Comparison of ENCODE assay signal across 1 cellular context in genomic region chr16:30075503-30076275, GRCh38.
TF ChIP-seq lines count a peak whose summit lies in the region.

Gene PPP4C (plus strand): TSS chr16:30075994. CDS start chr16:30076378, 384 bp downstream.

TF ChIP-seq in HEK293, 187 proteins besides CTCF, POLR2A, EP300 and RAD21 (continued from another document and continues in another):
- no peak; the same call in 1 of the 2 replicates for TF ChIP-seq INSM2 (tag by site-specific recombination; IDR thresholded peaks at IDR 0.05)
- TF ChIP-seq ZNF473 (tag by site-specific recombination; IDR thresholded peaks at IDR 0.05): no peak
- no peak for TF ChIP-seq ZNF148 (tag by site-specific recombination; IDR thresholded peaks at IDR 0.05; ENCODE audit: borderline replicate concordance)
- TF ChIP-seq ZNF791 (tag by site-specific recombination; IDR thresholded peaks at IDR 0.05): no peak
- no peak for TF ChIP-seq ZNF341 (tag by site-specific recombination; IDR thresholded peaks at IDR 0.05; ENCODE audit: low read depth)
- TF ChIP-seq ZFP37 (tag by site-specific recombination; IDR thresholded peaks at IDR 0.05): 0 out of 2 replicates have a peak, but pooled peaks have one; percentile 22
- TF ChIP-seq ZBTB20 (tag by site-specific recombination; IDR thresholded peaks at IDR 0.05): peak; percentile 97
- no peak for TF ChIP-seq ZNF146 (tag by site-specific recombination; IDR thresholded peaks at IDR 0.05)
- peak; percentile 88 for TF ChIP-seq SP2 (tag by site-specific recombination; IDR thresholded peaks at IDR 0.05)
- TF ChIP-seq ZBTB17 (tag by site-specific recombination; IDR thresholded peaks at IDR 0.05): peak; percentile 69
- TF ChIP-seq ZNF626 (tag by site-specific recombination; IDR thresholded peaks at IDR 0.05): no peak
- TF ChIP-seq ZBTB6 (tag by site-specific recombination; IDR thresholded peaks at IDR 0.05): no peak; the same call in 1 of the 2 replicates
- TF ChIP-seq ZNF211 (tag by site-specific recombination; IDR thresholded peaks at IDR 0.05; ENCODE audit: low read depth): no peak
- no peak for TF ChIP-seq ZNF837 (tag by site-specific recombination; IDR thresholded peaks at IDR 0.05)
- TF ChIP-seq ZNF670 (tag by site-specific recombination; IDR thresholded peaks at IDR 0.05; ENCODE audit: low read depth): no peak
- TF ChIP-seq BCL11B (tag by site-specific recombination; IDR thresholded peaks at IDR 0.05; ENCODE audit: low read depth): no peak
- TF ChIP-seq TCF7L2 (IDR thresholded peaks at IDR 0.05; ENCODE audit: borderline replicate concordance, low read depth, low read length): no peak
- TF ChIP-seq ZNF501 (tag by site-specific recombination; IDR thresholded peaks at IDR 0.05): 0 out of 2 replicates have a peak, but pooled peaks have one; percentile 19
- peak; percentile 73 for TF ChIP-seq SP7 (tag by site-specific recombination; IDR thresholded peaks at IDR 0.05)
- TF ChIP-seq ZNF366 (tag by site-specific recombination; conservative IDR thresholded peaks at IDR 0.05): no peak; the same call in 1 of the 2 replicates
- TF ChIP-seq ZNF530 (tag by site-specific recombination; IDR thresholded peaks at IDR 0.05; ENCODE audit: low read depth): no peak
- peak; percentile 92 for TF ChIP-seq ZXDB (tag by site-specific recombination; IDR thresholded peaks at IDR 0.05)
- TF ChIP-seq ZNF174 (tag by site-specific recombination; IDR thresholded peaks at IDR 0.05): no peak
- TF ChIP-seq ZNF707 (tag by site-specific recombination; IDR thresholded peaks at IDR 0.05): no peak
- TF ChIP-seq ZNF132 (tag by site-specific recombination; IDR thresholded peaks at IDR 0.05; ENCODE audit: borderline replicate concordance): no peak
- peak; percentile 51; the same call in 1 of the 2 replicates for TF ChIP-seq ZNF2 (tag by site-specific recombination; IDR thresholded peaks at IDR 0.05)
- no peak for TF ChIP-seq ZNF221 (tag by site-specific recombination; IDR thresholded peaks at IDR 0.05; ENCODE audit: borderline replicate concordance)
- no peak for TF ChIP-seq ZNF777 (tag by site-specific recombination; IDR thresholded peaks at IDR 0.05; ENCODE audit: borderline replicate concordance)
- TF ChIP-seq ZNF10 (tag by site-specific recombination; IDR thresholded peaks at IDR 0.05): peak; percentile 30; the same call in 1 of the 2 replicates
- TF ChIP-seq ZNF274 (IDR thresholded peaks at IDR 0.05; ENCODE audit: low read length): no peak
- TF ChIP-seq ZNF274 (tag by site-specific recombination; IDR thresholded peaks at IDR 0.05; ENCODE audit: borderline replicate concordance): no peak
- no peak; the same call in 1 of the 2 replicates for TF ChIP-seq ZNF76 (tag by site-specific recombination; IDR thresholded peaks at IDR 0.05; ENCODE audit: borderline replicate concordance, low read depth)
- TF ChIP-seq ZNF133 (tag by site-specific recombination; IDR thresholded peaks at IDR 0.05): no peak
- no peak for TF ChIP-seq ZBTB48 (tag by site-specific recombination; IDR thresholded peaks at IDR 0.05)
- TF ChIP-seq ZFP69B (tag by site-specific recombination; IDR thresholded peaks at IDR 0.05): no peak
- no peak for TF ChIP-seq YY2 (tag by site-specific recombination; IDR thresholded peaks at IDR 0.05)
- TF ChIP-seq ZNF518A (tag by site-specific recombination; conservative IDR thresholded peaks at IDR 0.05; ENCODE audit: low read depth): peak; percentile 92
- TF ChIP-seq ZNF561 (tag by site-specific recombination; IDR thresholded peaks at IDR 0.05; ENCODE audit: borderline replicate concordance): peak; percentile 65; the same call in 1 of the 2 replicates
- TF ChIP-seq ZNF266 (tag by site-specific recombination; IDR thresholded peaks at IDR 0.05; ENCODE audit: low read depth): no peak
- TF ChIP-seq ZNF157 (tag by site-specific recombination; IDR thresholded peaks at IDR 0.05): no peak
- no peak for TF ChIP-seq ZBTB49 (tag by site-specific recombination; IDR thresholded peaks at IDR 0.05; ENCODE audit: low read depth)
- no peak for TF ChIP-seq ZNF202 (tag by site-specific recombination; IDR thresholded peaks at IDR 0.05; ENCODE audit: borderline replicate concordance)
- TF ChIP-seq ZNF544 (tag by site-specific recombination; IDR thresholded peaks at IDR 0.05): no peak
- no peak for TF ChIP-seq PRDM6 (tag by site-specific recombination; IDR thresholded peaks at IDR 0.05)
- TF ChIP-seq ZNF362 (tag by site-specific recombination; IDR thresholded peaks at IDR 0.05): no peak
- no peak for TF ChIP-seq OVOL3 (tag by site-specific recombination; IDR thresholded peaks at IDR 0.05)
- TF ChIP-seq KLF10 (tag by site-specific recombination; IDR thresholded peaks at IDR 0.05): peak; percentile 64
- no peak for TF ChIP-seq YY1 (tag by site-specific recombination; IDR thresholded peaks at IDR 0.05)
- TF ChIP-seq ZBTB10 (tag by site-specific recombination; IDR thresholded peaks at IDR 0.05): no peak
- peak; percentile 97 for TF ChIP-seq ZBTB21 (tag by site-specific recombination; IDR thresholded peaks at IDR 0.05)
